In genomic region chr17:49502680-49503079, GRCh38 we compare ENCODE assay signal across 6 cellular contexts. TPM values are rescaled to one million over a fixed set of nuclear protein-coding genes. Genes with fewer than 3 reads are reported as not detected.
DNase-seq lines count a peak whose midpoint lies in the region; TF ChIP-seq lines count a peak whose summit lies in the region.
"Not testable (repeated sequence)": the region's sequence is repeated elsewhere in the genome, so short reads cannot be mapped to it uniquely, and the experiment has no call there.

No MANE protein-coding gene starts in this region.

- H3K9me3 Mint-ChIP-seq in activated CD4-positive, alpha-beta T cell treated with anti-CD3 and anti-CD28 coated beads, Interleukin-2, amount 10 ng/mL, durations not matched to agents 7 days and 5 days; glutamatergic neuron (ENCODE audit: unreplicated experiment); neural crest cell: not testable (repeated sequence)

- H3K27me3 Mint-ChIP-seq in activated CD4-positive, alpha-beta T cell treated with anti-CD3 and anti-CD28 coated beads, Interleukin-2, amount 10 ng/mL, durations not matched to agents 7 days and 5 days = peaks cover 46% of the 10 kb centered on the region
- H3K27me3 Mint-ChIP-seq in glutamatergic neuron (ENCODE audit: unreplicated experiment) (peaks cover 10% of the 10 kb centered on the region), neural crest cell (ENCODE audit: low read depth) (peaks cover 37% of the 10 kb centered on the region)

- not testable (repeated sequence) for H3K4me3 Mint-ChIP-seq in activated CD4-positive, alpha-beta T cell treated with anti-CD3 and anti-CD28 coated beads, Interleukin-2, amount 10 ng/mL, durations not matched to agents 7 days and 5 days
- H3K4me3 Mint-ChIP-seq in glutamatergic neuron (ENCODE audit: unreplicated experiment) = peak overlapping the region; percentile 67
- peak overlapping the region; percentile 71 for H3K4me3 Mint-ChIP-seq in neural crest cell

- H3K4me2 ChIP-seq in BLaER1 = peak overlapping the region; percentile 14

- TF ChIP-seq CTCF in RWPE1 (conservative IDR thresholded peaks at IDR 0.05; ENCODE audit: low read depth); breast epithelium (IDR thresholded peaks at IDR 0.05); glutamatergic neuron (IDR thresholded peaks at IDR 0.05; ENCODE audit: partially characterized antibody, unreplicated experiment); neural crest cell (conservative IDR thresholded peaks at IDR 0.05): not testable (repeated sequence)

- peak overlapping the region; percentile 42 for H3K27ac Mint-ChIP-seq in activated CD4-positive, alpha-beta T cell treated with anti-CD3 and anti-CD28 coated beads, Interleukin-2, amount 10 ng/mL, durations not matched to agents 7 days and 5 days
- H3K27ac Mint-ChIP-seq in glutamatergic neuron (ENCODE audit: unreplicated experiment) = not testable (repeated sequence)
- H3K27ac Mint-ChIP-seq in neural crest cell (ENCODE audit: unreplicated experiment) = peak overlapping the region; percentile 76

- intact Hi-C loops in breast epithelium (cut with DNase I; ENCODE audit: low total_unique reads) = not testable (repeated sequence)

- not testable (repeated sequence) for H3K4me3 ChIP-seq in BLaER1, breast epithelium

- POLR2A ChIA-PET in RWPE1 (lab: Yijun Ruan, JAX; ENCODE audit: low non-redundant PET); activated CD4-positive, alpha-beta T cell treated with anti-CD3 and anti-CD28 coated beads, Interleukin-2, amount 10 ng/mL, durations not matched to agents 7 days and 5 days (lab: Charles Lee): not testable (repeated sequence)

- H3K36me3 Mint-ChIP-seq in activated CD4-positive, alpha-beta T cell treated with anti-CD3 and anti-CD28 coated beads, Interleukin-2, amount 10 ng/mL, durations not matched to agents 7 days and 5 days (ENCODE audit: low read depth); glutamatergic neuron (ENCODE audit: unreplicated experiment); neural crest cell (ENCODE audit: low read depth): not testable (repeated sequence)

- peaks cover 29% of the 10 kb centered on the region for H3K4me1 ChIP-seq in BLaER1
- H3K4me1 ChIP-seq in breast epithelium = not testable (repeated sequence)

- H3K9ac ChIP-seq in BLaER1 = not testable (repeated sequence)

- H4K20me1 ChIP-seq in BLaER1 = peaks cover 36% of the 10 kb centered on the region

- not testable (repeated sequence) for H3K36me3 ChIP-seq in BLaER1, breast epithelium

- not testable (repeated sequence) for TF ChIP-seq POLR2A in breast epithelium (IDR thresholded peaks at IDR 0.05)

- DNase-seq in RWPE1 (ENCODE audit: low spot score); activated CD4-positive, alpha-beta T cell treated with anti-CD3 and anti-CD28 coated beads, Interleukin-2, amount 10 ng/mL, durations not matched to agents 7 days and 5 days; breast epithelium (ENCODE audit: low spot score in 2 of 2); glutamatergic neuron; neural crest cell (ENCODE audit: low read depth, low spot score): not testable (repeated sequence)

- H3K9me3 ChIP-seq in BLaER1, breast epithelium: not testable (repeated sequence)

- H3K27ac ChIP-seq in BLaER1 = not testable (repeated sequence)
- peak overlapping the region; percentile 60 for H3K27ac ChIP-seq in RWPE1
- H3K27ac ChIP-seq in breast epithelium = peak overlapping the region; percentile 54 to 68

- CTCF ChIA-PET in RWPE1 (lab: Yijun Ruan, JAX) = interaction anchor here (0.6 to 2.2 kb wide), 3 partner anchors 53 to 830 kb away, joined by 4 to 8 read pairs (median 7); no protein-coding TSS in a partner anchor
- CTCF ChIA-PET in activated CD4-positive, alpha-beta T cell treated with anti-CD3 and anti-CD28 coated beads, Interleukin-2, amount 10 ng/mL, durations not matched to agents 7 days and 5 days (lab: Charles Lee) = interaction anchor here (0.6 to 2.3 kb wide), 5 partner anchors 9 to 53 kb away, joined by 3 to 8 read pairs (median 4); no protein-coding TSS in a partner anchor

- peaks cover 38% of the 10 kb centered on the region for H3K27me3 ChIP-seq in BLaER1
- H3K27me3 ChIP-seq in breast epithelium = peaks cover 4 to 41% of the 10 kb centered on the region in 2 donors

- H3K4me1 Mint-ChIP-seq in activated CD4-positive, alpha-beta T cell treated with anti-CD3 and anti-CD28 coated beads, Interleukin-2, amount 10 ng/mL, durations not matched to agents 7 days and 5 days = not testable (repeated sequence)
- H3K4me1 Mint-ChIP-seq in glutamatergic neuron (ENCODE audit: low read depth, unreplicated experiment) (peaks cover 43% of the 10 kb centered on the region), neural crest cell (peaks cover 57% of the 10 kb centered on the region)

RNA-seq across cellular contexts. Expression of gene NGFR, which starts 7.6 kb away (rescaled TPM):
- under 1 TPM in 1 of 2 experiments, not detected in 1; 0.07 TPM for total RNA-seq in activated CD4-positive, alpha-beta T cell treated with anti-CD3 and anti-CD28 coated beads, Interleukin-2, amount 10 ng/mL, durations not matched to agents 7 days and 5 days
- 10 to 100 TPM in 2 of 3 donors, 1 to 10 TPM in 1; 3.4 to 27.8 (median 17.7) TPM for total RNA-seq in breast epithelium
- 131 TPM for total RNA-seq in glutamatergic neuron (ENCODE audit: unreplicated experiment)
- total RNA-seq in neural crest cell = 322 and 334 TPM in 2 replicates

Comparison
In these comparisons a context has a peak if more than half of its experiments do, and no peak if none do; other contexts are left out.
1. RNA of gene NGFR, which starts 7.6 kb away (total RNA-seq): 322 to 334 TPM in neural crest cell, 131 TPM in glutamatergic neuron (single experiment) and 3.4 to 27.8 TPM in breast epithelium; 0.07 TPM in activated CD4-positive, alpha-beta T cell treated with anti-CD3 and anti-CD28 coated beads, Interleukin-2, amount 10 ng/mL, durations not matched to agents 7 days and 5 days; every median in the first group is over 4 times any median in the second.